Comparison of ENCODE assay signal across 15 cellular contexts in the genomic region with DNA sequence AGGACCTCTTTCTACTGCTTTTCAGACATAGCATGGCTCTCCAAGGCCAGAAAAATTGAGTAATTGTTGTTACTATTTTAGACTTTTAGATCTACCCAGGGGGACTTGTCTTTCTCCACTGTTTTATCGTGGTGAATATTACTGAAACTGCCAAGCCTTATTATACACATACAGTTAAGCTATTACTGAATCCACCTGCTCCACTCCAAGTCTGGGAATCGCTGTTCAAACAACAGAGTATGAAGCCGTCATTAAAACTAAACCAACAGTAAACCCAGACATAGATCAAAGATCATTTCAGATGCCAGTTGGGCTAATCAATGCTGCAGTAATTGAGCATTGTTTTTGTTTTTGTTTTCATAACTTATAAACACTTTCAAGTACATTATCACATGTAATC.
"Had no signal": no experiment of that assay in that cellular context is flagged by ENCODE, and none has a peak within 500 bp of the region (broad histone marks: within the 10 kb centered on the region; RNA-seq: fewer than 3 reads in every experiment).

No MANE protein-coding gene starts in this region.

- H3K4me1 Mint-ChIP-seq: activated naive CD4-positive, alpha-beta T cell treated with anti-CD3 and anti-CD28 coated beads, Interleukin-2, amount 10 ng/mL, durations not matched to agents 7 days and 5 days; neural crest cell; stimulated activated naive CD8-positive, alpha-beta T cell treated with anti-CD3 and anti-CD28 coated beads, Interleukin-15, amount 100 ng/mL, for 72 hours had no signal

- H3K4me1 ChIP-seq: gastroesophageal sphincter, right lobe of liver had no signal

- ATAC-seq: gastroesophageal sphincter; heart right ventricle; left cardiac atrium; right lobe of liver; stimulated activated naive CD8-positive, alpha-beta T cell treated with anti-CD3 and anti-CD28 coated beads, Interleukin-15, amount 100 ng/mL, for 72 hours had no signal

- H3K36me3 Mint-ChIP-seq: activated naive CD4-positive, alpha-beta T cell treated with anti-CD3 and anti-CD28 coated beads, Interleukin-2, amount 10 ng/mL, durations not matched to agents 7 days and 5 days; mesothelial cell of epicardium; type B pancreatic cell had no signal

- H3K9me3 Mint-ChIP-seq: activated naive CD4-positive, alpha-beta T cell treated with anti-CD3 and anti-CD28 coated beads, Interleukin-2, amount 10 ng/mL, durations not matched to agents 7 days and 5 days; mesothelial cell of epicardium; stimulated activated naive CD8-positive, alpha-beta T cell treated with anti-CD3 and anti-CD28 coated beads, Interleukin-15, amount 100 ng/mL, for 72 hours; type B pancreatic cell had no signal

- H3K27ac Mint-ChIP-seq: activated naive CD4-positive, alpha-beta T cell treated with anti-CD3 and anti-CD28 coated beads, Interleukin-2, amount 10 ng/mL, durations not matched to agents 7 days and 5 days; endodermal cell; mesothelial cell of epicardium; stimulated activated naive CD8-positive, alpha-beta T cell treated with anti-CD3 and anti-CD28 coated beads, Interleukin-15, amount 100 ng/mL, for 72 hours; type B pancreatic cell had no signal

- H3K27me3 Mint-ChIP-seq: activated naive CD4-positive, alpha-beta T cell treated with anti-CD3 and anti-CD28 coated beads, Interleukin-2, amount 10 ng/mL, durations not matched to agents 7 days and 5 days; stimulated activated naive CD8-positive, alpha-beta T cell treated with anti-CD3 and anti-CD28 coated beads, Interleukin-15, amount 100 ng/mL, for 72 hours; type B pancreatic cell had no signal

- H3K9me3 ChIP-seq: gastroesophageal sphincter, right lobe of liver had no signal

- H3K4me3 Mint-ChIP-seq: activated naive CD4-positive, alpha-beta T cell treated with anti-CD3 and anti-CD28 coated beads, Interleukin-2, amount 10 ng/mL, durations not matched to agents 7 days and 5 days; endodermal cell; mesothelial cell of epicardium; neural crest cell; stimulated activated naive CD8-positive, alpha-beta T cell treated with anti-CD3 and anti-CD28 coated beads, Interleukin-15, amount 100 ng/mL, for 72 hours; type B pancreatic cell had no signal

- DNase-seq: activated CD4-positive, alpha-beta T cell treated with anti-CD3 and anti-CD28 coated beads, Interleukin-2, amount 50 U/mL, for 48 hours; activated CD4-positive, CD25-positive, alpha-beta regulatory T cell treated with anti-CD3 and anti-CD28 coated beads, Interleukin-2, amount 50 U/mL, for 72 hours; activated naive CD4-positive, alpha-beta T cell treated with anti-CD3 and anti-CD28 coated beads, Interleukin-2, amount 10 ng/mL, durations not matched to agents 7 days and 5 days; activated T-cell treated with anti-CD3 and anti-CD28 coated beads, Interleukin-2, amount 50 U/mL, for 1 hour; dorsolateral prefrontal cortex; endodermal cell; heart right ventricle; left cardiac atrium; right lobe of liver; stimulated activated naive CD8-positive, alpha-beta T cell treated with anti-CD3 and anti-CD28 coated beads, Interleukin-15, amount 100 ng/mL, for 72 hours had no signal

- H3K36me3 ChIP-seq: gastroesophageal sphincter, heart right ventricle, right lobe of liver had no signal

- H3K4me3 ChIP-seq: dorsolateral prefrontal cortex, gastroesophageal sphincter, heart right ventricle, lung, right lobe of liver had no signal
